Comparison of ENCODE assay signal across 1 cellular context in genomic region chr16:81448154-81449131, GRCh38.
TF ChIP-seq lines count a peak whose summit lies in the region.

No MANE protein-coding gene starts in this region.

TF ChIP-seq in HepG2, 621 proteins besides CTCF, POLR2A, EP300 and RAD21 (continued from another document):
- no peak for TF ChIP-seq IRF1 (CRISPR knock-in tag; IDR thresholded peaks at IDR 0.05; ENCODE audit: low read depth)
- peak; percentile 95; the same call in 1 of the 2 replicates for TF ChIP-seq ZNF790 (CRISPR knock-in tag; IDR thresholded peaks at IDR 0.05; ENCODE audit: borderline replicate concordance)
- TF ChIP-seq SP4 (CRISPR knock-in tag; IDR thresholded peaks at IDR 0.05): peak; percentile 86
- TF ChIP-seq NFATC3 (CRISPR knock-in tag; IDR thresholded peaks at IDR 0.05): peak; percentile 61; the same call in 1 of the 2 replicates
- TF ChIP-seq ZNF34 (CRISPR knock-in tag; IDR thresholded peaks at IDR 0.05; ENCODE audit: borderline replicate concordance): 0 out of 2 replicates have a peak, but pooled peaks have one; percentile 72
- peak; percentile 69 for TF ChIP-seq ZNF644 (CRISPR knock-in tag; IDR thresholded peaks at IDR 0.05; ENCODE audit: low read depth)
- TF ChIP-seq ZFP36 (IDR thresholded peaks at IDR 0.05; ENCODE audit: borderline replicate concordance, low read depth, low read length, partially characterized antibody): no peak
- peak; percentile 95 for TF ChIP-seq KDM6A (CRISPR knock-in tag; IDR thresholded peaks at IDR 0.05; ENCODE audit: low read depth)
- peak; percentile 93 for TF ChIP-seq MYPOP (CRISPR knock-in tag; IDR thresholded peaks at IDR 0.05)
- peak; percentile 93; the same call in 1 of the 2 replicates for TF ChIP-seq ZNF746 (CRISPR knock-in tag; IDR thresholded peaks at IDR 0.05)
- TF ChIP-seq ZFP36L1 (CRISPR knock-in tag; IDR thresholded peaks at IDR 0.05): peak; percentile 74
- TF ChIP-seq STAG1 (CRISPR knock-in tag; IDR thresholded peaks at IDR 0.05): peak; percentile 45
- TF ChIP-seq WIZ (CRISPR knock-in tag; IDR thresholded peaks at IDR 0.05): no peak
- peak; percentile 85; the same call in 1 of the 2 replicates for TF ChIP-seq CREM (IDR thresholded peaks at IDR 0.05)
- no peak for TF ChIP-seq CREM (CRISPR knock-in tag; IDR thresholded peaks at IDR 0.05)
- TF ChIP-seq ZHX2 (IDR thresholded peaks at IDR 0.05; ENCODE audit: low read depth): no peak; the same call in 1 of the 2 replicates
- TF ChIP-seq ZHX2 (CRISPR knock-in tag; IDR thresholded peaks at IDR 0.05; ENCODE audit: borderline replicate concordance): no peak; the same call in 1 of the 2 replicates
- peak; percentile 60; the same call in 1 of the 2 replicates for TF ChIP-seq ZBTB26 (CRISPR knock-in tag; IDR thresholded peaks at IDR 0.05; ENCODE audit: borderline replicate concordance)
- TF ChIP-seq HBP1 (CRISPR knock-in tag; IDR thresholded peaks at IDR 0.05; ENCODE audit: low read depth): peak; percentile 80; the same call in 1 of the 2 replicates
- TF ChIP-seq TOE1 (CRISPR knock-in tag; IDR thresholded peaks at IDR 0.05): peak; percentile 77; the same call in 1 of the 2 replicates
- TF ChIP-seq BCL3 (CRISPR knock-in tag; IDR thresholded peaks at IDR 0.05): peak; percentile 95; the same call in 1 of the 2 replicates
- TF ChIP-seq MXD4 (CRISPR knock-in tag; IDR thresholded peaks at IDR 0.05): peak; percentile 98
- peak; percentile 97 for TF ChIP-seq UBTF (CRISPR knock-in tag; IDR thresholded peaks at IDR 0.05)
- TF ChIP-seq PPARG (CRISPR knock-in tag; conservative IDR thresholded peaks at IDR 0.05): peak; percentile 88
- no peak for TF ChIP-seq ZNF20 (CRISPR knock-in tag; IDR thresholded peaks at IDR 0.05)
- no peak for TF ChIP-seq HNRNPK (IDR thresholded peaks at IDR 0.05; ENCODE audit: low read depth, low read length, poor library complexity, severe bottlenecking)
- peak; percentile 77 for TF ChIP-seq ZNF781 (CRISPR knock-in tag; IDR thresholded peaks at IDR 0.05; ENCODE audit: borderline replicate concordance, not compliant biosample characterization)
- peak; percentile 91 for TF ChIP-seq MED13 (CRISPR knock-in tag; IDR thresholded peaks at IDR 0.05)
- peak; percentile 19; the same call in 1 of the 2 replicates for TF ChIP-seq ZNF749 (CRISPR knock-in tag; IDR thresholded peaks at IDR 0.05; ENCODE audit: borderline replicate concordance)
- TF ChIP-seq ZNF549 (CRISPR knock-in tag; IDR thresholded peaks at IDR 0.05): no peak
- no peak; the same call in none of the 2 replicates for TF ChIP-seq ZMYM2 (CRISPR knock-in tag; IDR thresholded peaks at IDR 0.05)
- peak; percentile 82; the same call in 1 of the 2 replicates for TF ChIP-seq ATF7-NPFF (CRISPR knock-in tag; IDR thresholded peaks at IDR 0.05; ENCODE audit: low read depth)
